ENCODE assay signal across 11 cellular contexts in the genomic region with DNA sequence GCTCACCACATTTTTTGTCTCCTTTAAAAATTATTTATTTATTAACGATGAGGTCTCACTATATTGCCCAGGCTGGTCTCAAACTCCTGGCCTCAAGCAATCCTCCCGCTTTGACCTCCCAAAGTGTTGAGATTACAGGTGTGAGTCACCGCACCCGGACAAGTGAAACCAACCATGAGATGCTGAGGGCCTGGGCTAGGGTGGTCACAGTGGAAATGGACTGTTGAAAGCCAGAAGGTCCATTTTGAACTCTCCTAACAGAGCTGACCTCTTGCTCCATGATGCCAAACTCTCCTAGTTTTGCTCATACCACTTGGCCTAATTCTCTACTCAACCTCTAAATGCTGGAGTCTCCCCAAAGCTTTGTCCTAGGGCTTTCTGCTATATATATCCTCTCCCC.
DNase-seq lines count a peak whose midpoint lies in the region; ATAC-seq, FAIRE-seq and TF ChIP-seq lines count a peak whose summit lies in the region.
"Had no signal": no experiment of that assay in that cellular context is flagged by ENCODE, and none has a peak within 500 bp of the region (broad histone marks: within the 10 kb centered on the region; RNA-seq: fewer than 3 reads in every experiment).

No MANE protein-coding gene starts in this region.

- TF ChIP-seq POLR2A in GM12878 (IDR thresholded peaks at IDR 0.05; ENCODE audit: low read depth, low read length): no peak

- no peak for DNase-seq in activated CD8-positive, alpha-beta memory T cell treated with anti-CD3 and anti-CD28 coated beads, Interleukin-2, amount 10 ng/mL, durations not matched to agents 7 days and 5 days
- DNase-seq in activated CD8-positive, alpha-beta memory T cell treated with anti-CD3 and anti-CD28 coated beads, Interleukin-2, amount 50 U/mL, for 48 hours: no peak
- DNase-seq in GM12878 (ENCODE audit: low read depth, low spot score) (no peak), mucosa of gallbladder (ENCODE audit: low spot score) (no peak)
- DNase-seq in stimulated activated naive B cell treated with anti-CD40 and anti-IgM and Interleukin-4, amounts not matched to agents 10 μg/mL and 1 μg/mL and 100 μg/mL, for 72 hours: no peak
- DNase-seq: NCI-H1417 treated with DMSO at 0.1 percent for 48 hours; stimulated activated CD8-positive, alpha-beta memory T cell treated with anti-CD3 and anti-CD28 coated beads, Interleukin-4, amount 100 ng/mL, for 48 hours; WERI-Rb-1 had no signal

- H4K20me1 ChIP-seq in GM12878 (ENCODE audit: control insufficient read depth, insufficient read depth): peaks cover 8% of the 10 kb centered on the region; the same call in 1 of the 2 replicates

- peaks cover 69% of the 10 kb centered on the region for H3K4me1 Mint-ChIP-seq in activated CD8-positive, alpha-beta memory T cell treated with anti-CD3 and anti-CD28 coated beads, Interleukin-2, amount 10 ng/mL, durations not matched to agents 7 days and 5 days
- H3K4me1 Mint-ChIP-seq in stimulated activated naive B cell treated with anti-CD40 and anti-IgM and Interleukin-4, amounts not matched to agents 10 μg/mL and 1 μg/mL and 100 μg/mL, for 72 hours: peaks cover 57 to 78% of the 10 kb centered on the region in 2 donors

- CTCF ChIA-PET in activated CD8-positive, alpha-beta memory T cell treated with anti-CD3 and anti-CD28 coated beads, Interleukin-2, amount 10 ng/mL, durations not matched to agents 7 days and 5 days (lab: Charles Lee): interaction anchor here (1.0 to 1.5 kb wide), 2 partner anchors 12 to 134 kb away, joined by 3 to 4 read pairs; no protein-coding TSS in a partner anchor
- CTCF ChIA-PET in GM12878 (lab: Yijun Ruan, JAX): interaction anchor here (0.9 to 2.1 kb wide), 6 partner anchors 12 to 412 kb away, joined by 3 to 14 read pairs (median 4); no protein-coding TSS in a partner anchor

- H3K9me3 Mint-ChIP-seq in activated CD8-positive, alpha-beta memory T cell treated with anti-CD3 and anti-CD28 coated beads, Interleukin-2, amount 10 ng/mL, durations not matched to agents 7 days and 5 days (ENCODE audit: low read depth): no peaks in the 10 kb centered on the region
- H3K9me3 Mint-ChIP-seq in stimulated activated naive B cell treated with anti-CD40 and anti-IgM and Interleukin-4, amounts not matched to agents 10 μg/mL and 1 μg/mL and 100 μg/mL, for 72 hours: peaks cover 5 to 6% of the 10 kb centered on the region in 2 donors

- in situ Hi-C loops in GM12878 (cut with MboI): no loop called here

- H3K4me3 ChIP-seq in GM12878: no peak overlapping the region

- peaks cover 12% of the 10 kb centered on the region for H3K36me3 Mint-ChIP-seq in activated CD8-positive, alpha-beta memory T cell treated with anti-CD3 and anti-CD28 coated beads, Interleukin-2, amount 10 ng/mL, durations not matched to agents 7 days and 5 days
- peaks cover 27 to 41% of the 10 kb centered on the region in 2 donors for H3K36me3 Mint-ChIP-seq in stimulated activated naive B cell treated with anti-CD40 and anti-IgM and Interleukin-4, amounts not matched to agents 10 μg/mL and 1 μg/mL and 100 μg/mL, for 72 hours

- no peak for FAIRE-seq in GM12878 (lab: Jason Lieb, UNC)

- SMC1A ChIA-PET in GM12878 (lab: Charles Lee; ENCODE audit: uncharacterized antibody, unreplicated experiment): interaction anchor here (0.6 to 3.2 kb wide), 18 partner anchors 8 to 301 kb away, joined by 3 to 24 read pairs (median 5); no protein-coding TSS in a partner anchor

- H3K36me3 ChIP-seq in GM12878 (ENCODE audit: control insufficient read depth in 2 of 2, insufficient read depth in 2 of 2, low read length in 1 of 2): no peaks in the 10 kb centered on the region; a peak in 1 of 4 replicates

- H2AFZ ChIP-seq in GM12878 (ENCODE audit: control insufficient read depth, low read depth, low read length): no peak overlapping the region

- peaks cover 54% of the 10 kb centered on the region for H3K4me1 ChIP-seq in GM12878 (ENCODE audit: control insufficient read depth, insufficient read depth, low read length)

- BruUV-seq in GM12878 (replicated peaks; lab: Mats Ljungman, UMichigan): no TSS peak

- no peak for ATAC-seq in activated CD8-positive, alpha-beta memory T cell treated with anti-CD3 and anti-CD28 coated beads, Interleukin-2, amount 10 ng/mL, durations not matched to agents 7 days and 5 days
- peak; percentile 4 for ATAC-seq in HG03342 (IDR thresholded peaks at IDR 0.05; ENCODE audit: unreplicated experiment)
- peak; percentile 9 for ATAC-seq in GM12878
- ATAC-seq in stimulated activated naive B cell treated with anti-CD40 and anti-IgM and Interleukin-4, amounts not matched to agents 10 μg/mL and 1 μg/mL and 100 μg/mL, for 72 hours (replicated peaks): peak in 1 of 2 donors; percentile 0
- no peak for ATAC-seq in HG02610 (IDR thresholded peaks at IDR 0.05; ENCODE audit: unreplicated experiment)
- no peak for ATAC-seq in HG03442 (IDR thresholded peaks at IDR 0.05; ENCODE audit: unreplicated experiment)

- H3K9ac ChIP-seq in GM12878 (ENCODE audit: control insufficient read depth, insufficient read depth, low read length): no peak overlapping the region

- no peak for TF ChIP-seq RAD21 in GM12878 (IDR thresholded peaks at IDR 0.05; ENCODE audit: insufficient read depth, low read depth, low read length)

- POLR2A ChIA-PET in GM12878 (lab: Charles Lee): interaction anchor here (0.5 to 2.2 kb wide), 8 partner anchors 42 to 650 kb away, joined by 3 to 15 read pairs (median 4); no protein-coding TSS in a partner anchor

- H3K79me2 ChIP-seq in GM12878 (ENCODE audit: control insufficient read depth, insufficient read depth, low read length): peaks cover 12% of the 10 kb centered on the region

- intact Hi-C loops in GM12878 (cut with micrococcal nuclease; ENCODE audit: unreplicated experiment): loop anchor here (2.0 to 10.0 kb wide), 2 partner anchors 30 to 98 kb away; no protein-coding TSS in a partner anchor

- no peak for TF ChIP-seq EP300 in GM12878 (IDR thresholded peaks at IDR 0.05; ENCODE audit: borderline replicate concordance in 1 of 2, control insufficient read depth in 1 of 2, low read depth in 2 of 2, low read length in 2 of 2)

- H3K4me3 Mint-ChIP-seq in activated CD8-positive, alpha-beta memory T cell treated with anti-CD3 and anti-CD28 coated beads, Interleukin-2, amount 10 ng/mL, durations not matched to agents 7 days and 5 days: peak overlapping the region; percentile 22
- peak overlapping the region; percentile 36 to 66 for H3K4me3 Mint-ChIP-seq in stimulated activated naive B cell treated with anti-CD40 and anti-IgM and Interleukin-4, amounts not matched to agents 10 μg/mL and 1 μg/mL and 100 μg/mL, for 72 hours

- no peak for TF ChIP-seq CTCF in GM12878 (IDR thresholded peaks at IDR 0.05 in 2 of 3, conservative IDR thresholded peaks at IDR 0.05 in 1 of 3; ENCODE audit: control insufficient read depth in 2 of 3, extremely low read depth in 1 of 3, insufficient read depth in 1 of 3, low read depth in 3 of 3, low read length in 3 of 3)

- peak overlapping the region; percentile 42 for H3K27ac Mint-ChIP-seq in activated CD8-positive, alpha-beta memory T cell treated with anti-CD3 and anti-CD28 coated beads, Interleukin-2, amount 10 ng/mL, durations not matched to agents 7 days and 5 days
- peak overlapping the region; percentile 93 for H3K27ac Mint-ChIP-seq in stimulated activated naive B cell treated with anti-CD40 and anti-IgM and Interleukin-4, amounts not matched to agents 10 μg/mL and 1 μg/mL and 100 μg/mL, for 72 hours

- no peaks in the 10 kb centered on the region for H3K27me3 ChIP-seq in GM12878 (replicated peaks in 1 of 2; ENCODE audit: control insufficient read depth in 2 of 2, insufficient read depth in 2 of 2, low read length in 1 of 2)

- RAD21 ChIA-PET in GM12878 (lab: Charles Lee; ENCODE audit: unreplicated experiment): interaction anchor here (1.0 to 4.3 kb wide), 11 partner anchors 12 to 300 kb away, joined by 3 to 33 read pairs (median 5); no protein-coding TSS in a partner anchor

- peak overlapping the region; percentile 60 for H3K27ac ChIP-seq in GM12878 (ENCODE audit: control insufficient read depth, insufficient read depth)
- H3K27ac ChIP-seq: WERI-Rb-1 had no signal

- WGBS in GM12878 (ENCODE audit: insufficient coverage, insufficient replicate concordance, low lambda C conversion rate, missing lambda C conversion rate): 27% methylated on average over 4 of the region's 4 CpGs

- peaks cover 14% of the 10 kb centered on the region for H3K27me3 Mint-ChIP-seq in activated CD8-positive, alpha-beta memory T cell treated with anti-CD3 and anti-CD28 coated beads, Interleukin-2, amount 10 ng/mL, durations not matched to agents 7 days and 5 days
- H3K27me3 Mint-ChIP-seq in stimulated activated naive B cell treated with anti-CD40 and anti-IgM and Interleukin-4, amounts not matched to agents 10 μg/mL and 1 μg/mL and 100 μg/mL, for 72 hours: no peaks in the 10 kb centered on the region

- H3K9me3 ChIP-seq in GM12878 (replicated peaks; ENCODE audit: control insufficient read depth, insufficient read depth, low read length): no peaks in the 10 kb centered on the region

- peak overlapping the region; percentile 85 for H3K4me2 ChIP-seq in GM12878 (ENCODE audit: control insufficient read depth, insufficient read depth)

TF ChIP-seq in GM12878, 131 proteins besides CTCF, POLR2A, EP300 and RAD21:
- TF ChIP-seq GATAD2B (conservative IDR thresholded peaks at IDR 0.05; ENCODE audit: low read depth): 0 out of 2 replicates have a peak, but pooled peaks have one; percentile 3
- no peak for TF ChIP-seq BMI1 (IDR thresholded peaks at IDR 0.05; ENCODE audit: borderline replicate concordance)
TF ChIP-seq in GM12878: peak in this region for 1.

Comparison
In these comparisons a context has a peak if more than half of its experiments do, and no peak if none do; other contexts are left out.
1. ATAC-seq: peak in HG03342 (single experiment) and GM12878 (single experiment); none in activated CD8-positive, alpha-beta memory T cell treated with anti-CD3 and anti-CD28 coated beads, Interleukin-2, amount 10 ng/mL, durations not matched to agents 7 days and 5 days (single experiment), HG02610 (single experiment) and HG03442 (single experiment).